In the genomic region with DNA sequence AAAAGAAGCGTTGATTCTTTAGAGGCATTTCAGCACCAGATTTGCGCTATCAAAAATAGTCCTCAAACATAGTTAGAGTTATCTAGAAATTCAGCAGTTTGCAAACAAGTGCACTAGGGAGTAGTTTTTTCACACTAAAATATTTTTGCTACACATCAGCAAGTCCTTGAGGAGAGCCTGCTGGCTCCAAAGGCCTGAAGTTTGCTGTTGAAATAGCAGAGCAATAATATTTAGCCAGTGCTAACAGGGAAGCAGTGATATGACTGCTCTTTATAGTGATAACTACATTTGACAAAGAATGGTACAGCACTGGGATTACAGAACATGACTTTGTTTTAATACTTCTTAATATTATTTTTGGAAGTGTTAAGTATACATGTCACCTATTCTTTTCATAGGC, we compare ENCODE assay signal across 17 cellular contexts.
DNase-seq lines count a peak whose midpoint lies in the region; ATAC-seq and TF ChIP-seq lines count a peak whose summit lies in the region.
"Had no signal": no experiment of that assay in that cellular context is flagged by ENCODE, and none has a peak within 500 bp of the region (broad histone marks: within the 10 kb centered on the region; RNA-seq: fewer than 3 reads in every experiment).

No MANE protein-coding gene starts in this region.

- H3K4me1 ChIP-seq in adipocyte (ENCODE audit: control insufficient read depth, insufficient read depth, low read length) (peaks cover 4% of the 10 kb centered on the region), thoracic aorta (ENCODE audit: control insufficient read depth in 1 of 2, low read depth in 2 of 2) (no peaks in the 10 kb centered on the region)

- intact Hi-C loops in Right ventricle myocardium inferior (cut with DNase I) (no loop called here), cardiac septum (cut with DNase I) (no loop called here), left ventricle myocardium superior (cut with micrococcal nuclease) (no loop called here)

- H3K27me3 ChIP-seq in adipocyte (replicated peaks; ENCODE audit: control insufficient read depth, insufficient read depth, low read length) (no peaks in the 10 kb centered on the region), thoracic aorta (replicated peaks; ENCODE audit: insufficient read depth) (no peaks in the 10 kb centered on the region)

- DNase-seq in Right ventricle myocardium inferior (ENCODE audit: missing footprints): no peak
- DNase-seq in cardiac septum (ENCODE audit: low spot score): no peak
- DNase-seq in adipocyte (ENCODE audit: low read depth): peak; percentile 11
- DNase-seq in left ventricle myocardium superior: no peak
- DNase-seq in thoracic aorta (ENCODE audit: low spot score): no peak
- no peak for DNase-seq in NCI-H774 (lab: John Stamatoyannopoulos, UW)
- DNase-seq: CD4-positive, CD25-positive, alpha-beta regulatory T cell; DND-41; KBM-7; NCI-H1105; NCI-H82; SHP77 had no signal

- no peak for TF ChIP-seq CTCF in thoracic aorta (IDR thresholded peaks at IDR 0.05)

- H3K9ac ChIP-seq in adipocyte (ENCODE audit: low read length): no peak overlapping the region

- H3K9me3 ChIP-seq in adipocyte (ENCODE audit: control insufficient read depth, low read length) (no peaks in the 10 kb centered on the region), thoracic aorta (no peaks in the 10 kb centered on the region)

- H3K27ac ChIP-seq in thoracic aorta: no peak overlapping the region
- H3K27ac ChIP-seq: HL-60 had no signal

- ATAC-seq in Right ventricle myocardium inferior: peak; percentile 72
- ATAC-seq in left ventricle myocardium superior: peak; percentile 80
- no peak for ATAC-seq in thoracic aorta (ENCODE audit: insufficient number of reproducible peaks, low FRiP score, low read depth)
- ATAC-seq in GM19455 (IDR thresholded peaks at IDR 0.05; ENCODE audit: unreplicated experiment): no peak
- ATAC-seq in GM18868 (IDR thresholded peaks at IDR 0.05; ENCODE audit: unreplicated experiment): no peak
- ATAC-seq: GM12878, HCT116 had no signal

- H3K4me3 ChIP-seq in adipocyte (ENCODE audit: low read length): no peak overlapping the region
- H3K4me3 ChIP-seq in thoracic aorta: peak overlapping the region; percentile 5
- H3K4me3 ChIP-seq: GM12878 had no signal

- H3K36me3 ChIP-seq in adipocyte (ENCODE audit: control insufficient read depth, insufficient read depth, low read length, severe bottlenecking) (no peaks in the 10 kb centered on the region), thoracic aorta (no peaks in the 10 kb centered on the region)

Comparison
In these comparisons a context has a peak if more than half of its experiments do, and no peak if none do; other contexts are left out.
1. ATAC-seq: peak in Right ventricle myocardium inferior (single experiment) and left ventricle myocardium superior (single experiment); none in thoracic aorta (single experiment), GM19455 (single experiment) and GM18868 (single experiment).